In the genomic region with DNA sequence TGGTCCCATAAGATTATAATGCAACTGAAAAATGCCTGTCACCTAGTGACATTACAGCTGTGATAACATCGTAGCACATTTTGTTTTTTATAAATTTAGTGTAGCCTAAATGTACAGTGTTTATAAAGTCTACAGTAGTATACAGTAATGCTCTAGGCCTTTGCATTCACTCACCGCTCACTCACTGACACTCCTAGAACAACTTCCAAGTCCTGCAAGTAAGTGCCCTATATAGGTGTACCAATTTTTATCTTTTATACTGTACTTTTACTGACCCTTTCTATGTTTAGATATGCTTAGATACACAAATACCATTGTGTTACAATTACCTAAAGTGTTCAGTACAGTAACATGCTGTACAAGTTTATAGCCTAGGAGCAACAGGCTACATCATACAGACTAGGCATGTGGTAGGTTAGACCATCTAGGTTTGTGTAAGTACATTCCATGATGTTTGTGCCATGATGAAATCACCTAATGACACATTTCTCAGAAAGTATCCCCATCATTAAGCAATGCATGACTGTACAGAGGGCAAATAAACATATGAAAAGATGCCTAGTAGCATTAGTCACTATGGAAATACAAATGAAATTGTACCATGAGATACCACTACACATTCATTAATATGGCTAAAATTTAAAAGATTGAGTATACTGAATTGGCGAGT, we compare ENCODE assay signal across 15 cellular contexts.
DNase-seq lines count a peak whose midpoint lies in the region; ATAC-seq and TF ChIP-seq lines count a peak whose summit lies in the region.
"Had no signal": no experiment of that assay in that cellular context is flagged by ENCODE, and none has a peak within 500 bp of the region (broad histone marks: within the 10 kb centered on the region; RNA-seq: fewer than 3 reads in every experiment).

No MANE protein-coding gene starts in this region.

- peak; percentile 13 to 40 for ATAC-seq in natural killer cell treated with Interleukin-12 subunit alpha and Interleukin-12 subunit beta and Interleukin-15 and Interleukin-18, amount 100 ng/mL, for 72 hours
- ATAC-seq in natural killer cell (no peak), foreskin keratinocyte (peak; percentile 98), GM18870 (IDR thresholded peaks at IDR 0.05; ENCODE audit: unreplicated experiment) (no peak), HG02973 (IDR thresholded peaks at IDR 0.05; ENCODE audit: unreplicated experiment) (no peak)

- H3K4me1 Mint-ChIP-seq in natural killer cell treated with Interleukin-12 subunit alpha and Interleukin-12 subunit beta and Interleukin-15 and Interleukin-18, amount 100 ng/mL, for 72 hours (ENCODE audit: low read depth in 2 of 2): no peaks in the 10 kb centered on the region
- no peaks in the 10 kb centered on the region for H3K4me1 Mint-ChIP-seq in natural killer cell

- TF ChIP-seq POLR2A in tibial nerve (IDR thresholded peaks at IDR 0.05): no peak

- intact Hi-C loops in natural killer cell (cut with micrococcal nuclease): no loop called here

- no peaks in the 10 kb centered on the region for H3K4me1 ChIP-seq in foreskin keratinocyte
- H3K4me1 ChIP-seq in tibial nerve: no peaks in the 10 kb centered on the region
- H3K4me1 ChIP-seq: ascending aorta, right lobe of liver, thyroid gland had no signal

- no peak for TF ChIP-seq EP300 in tibial nerve (IDR thresholded peaks at IDR 0.05)

- no peak overlapping the region for H3K4me3 ChIP-seq in tibial nerve
- H3K4me3 ChIP-seq: ascending aorta, MG63, right lobe of liver, thyroid gland had no signal

- H3K36me3 Mint-ChIP-seq in natural killer cell treated with Interleukin-12 subunit alpha and Interleukin-12 subunit beta and Interleukin-15 and Interleukin-18, amount 100 ng/mL, for 72 hours: no peaks in the 10 kb centered on the region
- no peaks in the 10 kb centered on the region for H3K36me3 Mint-ChIP-seq in natural killer cell

- H3K27ac ChIP-seq in foreskin keratinocyte (no peak overlapping the region), tibial nerve (no peak overlapping the region)
- H3K27ac ChIP-seq: ascending aorta, right lobe of liver, thyroid gland had no signal

- H3K4me3 Mint-ChIP-seq in natural killer cell treated with Interleukin-12 subunit alpha and Interleukin-12 subunit beta and Interleukin-15 and Interleukin-18, amount 100 ng/mL, for 72 hours: no peak overlapping the region
- H3K4me3 Mint-ChIP-seq in natural killer cell: no peak overlapping the region

- H3K9me3 Mint-ChIP-seq in natural killer cell treated with Interleukin-12 subunit alpha and Interleukin-12 subunit beta and Interleukin-15 and Interleukin-18, amount 100 ng/mL, for 72 hours: no peaks in the 10 kb centered on the region
- H3K9me3 Mint-ChIP-seq in natural killer cell: no peaks in the 10 kb centered on the region

- 88 to 95% methylated on average over 3 of the region's 3 CpGs for WGBS in tibial nerve, 2 donors

- no peak for DNase-seq in natural killer cell treated with Interleukin-12 subunit alpha and Interleukin-12 subunit beta and Interleukin-15 and Interleukin-18, amount 100 ng/mL, for 72 hours (ENCODE audit: low spot score)
- DNase-seq in natural killer cell: no peak
- peak; percentile 97 for DNase-seq in amniotic epithelial cell (ENCODE audit: low read depth)
- peak; percentile 90 to 96 for DNase-seq in foreskin keratinocyte
- no peak for DNase-seq in tibial nerve (ENCODE audit: low spot score in 2 of 2)
- no peak for DNase-seq in iPS-NIHi11 (ENCODE audit: low spot score)
- DNase-seq: activated T-cell treated with anti-CD3 and anti-CD28 coated beads for 4 hours, AML-193, MG63, right lobe of liver, Right ventricle myocardium superior, thyroid gland had no signal

- no peak for TF ChIP-seq CTCF in natural killer cell (IDR thresholded peaks at IDR 0.05)
- TF ChIP-seq CTCF in foreskin keratinocyte (conservative IDR thresholded peaks at IDR 0.05): no peak
- no peak for TF ChIP-seq CTCF in tibial nerve (IDR thresholded peaks at IDR 0.05)

- peaks cover 0 to 15% of the 10 kb centered on the region in 2 donors for H3K27me3 Mint-ChIP-seq in natural killer cell treated with Interleukin-12 subunit alpha and Interleukin-12 subunit beta and Interleukin-15 and Interleukin-18, amount 100 ng/mL, for 72 hours
- peaks cover 5 to 40% of the 10 kb centered on the region in 2 donors for H3K27me3 Mint-ChIP-seq in natural killer cell (ENCODE audit: low read depth in 2 of 2)

- H3K9me3 ChIP-seq in tibial nerve: no peaks in the 10 kb centered on the region
- H3K9me3 ChIP-seq: ascending aorta, MG63, right lobe of liver, thyroid gland had no signal

- H3K27me3 ChIP-seq in foreskin keratinocyte (no peaks in the 10 kb centered on the region), tibial nerve (no peaks in the 10 kb centered on the region)
- H3K27me3 ChIP-seq: ascending aorta, MG63, right lobe of liver, thyroid gland had no signal

- no peaks in the 10 kb centered on the region for H3K36me3 ChIP-seq in tibial nerve
- H3K36me3 ChIP-seq: ascending aorta, MG63, right lobe of liver, thyroid gland had no signal

- no peak overlapping the region for H3K27ac Mint-ChIP-seq in natural killer cell treated with Interleukin-12 subunit alpha and Interleukin-12 subunit beta and Interleukin-15 and Interleukin-18, amount 100 ng/mL, for 72 hours
- no peak overlapping the region for H3K27ac Mint-ChIP-seq in natural killer cell

Comparison
In these comparisons a context has a peak if more than half of its experiments do, and no peak if none do; other contexts are left out.
1. ATAC-seq: peak in natural killer cell treated with Interleukin-12 subunit alpha and Interleukin-12 subunit beta and Interleukin-15 and Interleukin-18, amount 100 ng/mL, for 72 hours (2 of 2) and foreskin keratinocyte (single experiment); none in natural killer cell (0 of 3), GM18870 (single experiment) and HG02973 (single experiment).
2. DNase-seq: peak in amniotic epithelial cell (single experiment) and foreskin keratinocyte (2 of 2); none in natural killer cell treated with Interleukin-12 subunit alpha and Interleukin-12 subunit beta and Interleukin-15 and Interleukin-18, amount 100 ng/mL, for 72 hours (single experiment), natural killer cell (single experiment), tibial nerve (0 of 2) and iPS-NIHi11 (single experiment).